ENCODE assay signal across 13 cellular contexts in the genomic region with DNA sequence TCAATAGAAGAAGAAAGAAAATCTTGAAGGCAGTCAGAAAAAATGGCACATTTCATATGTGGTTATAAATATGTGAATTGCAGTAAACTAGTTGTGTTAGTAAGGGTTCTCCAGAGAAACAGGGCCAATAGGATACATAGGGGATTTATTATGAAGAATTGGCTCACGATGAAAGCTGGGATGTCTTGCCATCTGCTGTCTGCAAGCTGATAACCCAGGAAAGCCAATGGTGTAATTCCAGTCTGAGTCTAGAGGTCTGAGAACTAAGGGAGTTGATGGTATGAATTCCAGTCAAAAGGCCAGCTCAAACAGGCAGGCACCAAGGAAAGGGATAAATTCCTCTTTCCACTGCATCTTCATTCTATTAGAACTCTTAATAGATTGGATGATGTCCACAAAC.
"Had no signal": no experiment of that assay in that cellular context is flagged by ENCODE, and none has a peak within 500 bp of the region (broad histone marks: within the 10 kb centered on the region; RNA-seq: fewer than 3 reads in every experiment).

No MANE protein-coding gene starts in this region.

- DNase-seq: effector memory CD8-positive, alpha-beta T cell; esophagus squamous epithelium; foreskin fibroblast; glutamatergic neuron; islet precursor cell; left lung; lower lobe of right lung; nucleus accumbens; ovary; sigmoid colon; stimulated activated naive CD4-positive, alpha-beta T cell; stomach; transverse colon had no signal
